1 cellular context compared by ENCODE assay signal in genomic region chr17:72591500-72592241, GRCh38.
TF ChIP-seq lines count a peak whose summit lies in the region.

No MANE protein-coding gene starts in this region.

TF ChIP-seq in HepG2, 621 proteins besides CTCF, POLR2A, EP300 and RAD21 (continued from another document and continues in another):
- TF ChIP-seq ZNF414 (CRISPR knock-in tag; IDR thresholded peaks at IDR 0.05), result no peak
- no peak for TF ChIP-seq IKZF4 (CRISPR knock-in tag; IDR thresholded peaks at IDR 0.05; ENCODE audit: borderline replicate concordance, low read depth, not compliant biosample characterization)
- TF ChIP-seq SNAPC2 (CRISPR knock-in tag; IDR thresholded peaks at IDR 0.05), result peak; percentile 33; the same call in 1 of the 2 replicates
- peak; percentile 57; the same call in 1 of the 2 replicates for TF ChIP-seq ZNF225 (CRISPR knock-in tag; IDR thresholded peaks at IDR 0.05)
- no peak for TF ChIP-seq KLF9 (CRISPR knock-in tag; IDR thresholded peaks at IDR 0.05; ENCODE audit: low read depth)
- TF ChIP-seq RXRA (CRISPR knock-in tag; IDR thresholded peaks at IDR 0.05), result peak; percentile 25
- 0 out of 2 replicates have a peak, but pooled peaks have one; percentile 10 for TF ChIP-seq NFKB2 (CRISPR knock-in tag; IDR thresholded peaks at IDR 0.05; ENCODE audit: borderline replicate concordance)
- peak; percentile 10; the same call in 1 of the 2 replicates for TF ChIP-seq KLF12 (CRISPR knock-in tag; IDR thresholded peaks at IDR 0.05; ENCODE audit: borderline replicate concordance)
- TF ChIP-seq ZNF331 (CRISPR knock-in tag; IDR thresholded peaks at IDR 0.05), result peak; percentile 36; the same call in 1 of the 2 replicates
- 0 out of 2 replicates have a peak, but pooled peaks have one; percentile 56 for TF ChIP-seq IRF9 (CRISPR knock-in tag; IDR thresholded peaks at IDR 0.05; ENCODE audit: borderline replicate concordance)
- TF ChIP-seq MEF2D (CRISPR knock-in tag; IDR thresholded peaks at IDR 0.05), result 0 out of 2 replicates have a peak, but pooled peaks have one; percentile 59
- TF ChIP-seq GMEB1 (CRISPR knock-in tag; IDR thresholded peaks at IDR 0.05; ENCODE audit: borderline replicate concordance), result peak; percentile 12; the same call in 1 of the 2 replicates
- TF ChIP-seq MTF2 (CRISPR knock-in tag; IDR thresholded peaks at IDR 0.05; ENCODE audit: borderline replicate concordance), result peak; percentile 6; the same call in 1 of the 2 replicates
- peak; percentile 59 for TF ChIP-seq XRCC5 (optimal IDR thresholded peaks at IDR 0.05; ENCODE audit: low read length)
- TF ChIP-seq HNF1A (IDR thresholded peaks at IDR 0.05; ENCODE audit: low read depth), result no peak
- TF ChIP-seq HNF1A (CRISPR knock-in tag; IDR thresholded peaks at IDR 0.05; ENCODE audit: borderline replicate concordance), result no peak
- TF ChIP-seq ZNF18 (CRISPR knock-in tag; IDR thresholded peaks at IDR 0.05; ENCODE audit: insufficient replicate concordance), result peak; percentile 84
- TF ChIP-seq ASH2L (IDR thresholded peaks at IDR 0.05; ENCODE audit: insufficient read length, low read depth, low read length), result peak; percentile 81
- TF ChIP-seq ZNF563 (CRISPR knock-in tag; IDR thresholded peaks at IDR 0.05), result 0 out of 2 replicates have a peak, but pooled peaks have one; percentile 71
- TF ChIP-seq PPARG (CRISPR knock-in tag; conservative IDR thresholded peaks at IDR 0.05), result 0 out of 2 replicates have a peak, but pooled peaks have one; percentile 31
- TF ChIP-seq ZNF280B (CRISPR knock-in tag; IDR thresholded peaks at IDR 0.05; ENCODE audit: borderline replicate concordance), result 0 out of 2 replicates have a peak, but pooled peaks have one; percentile 50
- peak; percentile 45; the same call in 1 of the 2 replicates for TF ChIP-seq ZNF333 (CRISPR knock-in tag; IDR thresholded peaks at IDR 0.05; ENCODE audit: borderline replicate concordance)
- peak; percentile 86; the same call in 1 of the 2 replicates for TF ChIP-seq ZNF253 (CRISPR knock-in tag; IDR thresholded peaks at IDR 0.05; ENCODE audit: borderline replicate concordance)
- TF ChIP-seq PATZ1 (CRISPR knock-in tag; IDR thresholded peaks at IDR 0.05), result peak; percentile 79
- TF ChIP-seq TBX3 (IDR thresholded peaks at IDR 0.05; ENCODE audit: borderline replicate concordance), result no peak
- TF ChIP-seq PLRG1 (conservative IDR thresholded peaks at IDR 0.05), result no peak
- peak; percentile 49 for TF ChIP-seq PHF8 (CRISPR knock-in tag; IDR thresholded peaks at IDR 0.05)
- TF ChIP-seq SOX13 (IDR thresholded peaks at IDR 0.05), result no peak
- peak in 1 of 2 experiments; percentile 27; a peak in 2 of 4 replicates for TF ChIP-seq SOX13 (CRISPR knock-in tag; conservative IDR thresholded peaks at IDR 0.05 in 1 of 2, IDR thresholded peaks at IDR 0.05 in 1 of 2)
- TF ChIP-seq PRMT3 (CRISPR knock-in tag; IDR thresholded peaks at IDR 0.05; ENCODE audit: borderline replicate concordance, low read depth), result 0 out of 2 replicates have a peak, but pooled peaks have one; percentile 20
- TF ChIP-seq ZFP1 (CRISPR knock-in tag; IDR thresholded peaks at IDR 0.05), result no peak
- TF ChIP-seq ZNF746 (CRISPR knock-in tag; IDR thresholded peaks at IDR 0.05), result no peak
- TF ChIP-seq ZNF687 (CRISPR knock-in tag; IDR thresholded peaks at IDR 0.05), result peak; percentile 58
- TF ChIP-seq NRL (CRISPR knock-in tag; IDR thresholded peaks at IDR 0.05; ENCODE audit: borderline replicate concordance), result peak; percentile 54
- TF ChIP-seq LRRFIP1 (CRISPR knock-in tag; conservative IDR thresholded peaks at IDR 0.05), result no peak
- TF ChIP-seq ZFP82 (CRISPR knock-in tag; IDR thresholded peaks at IDR 0.05; ENCODE audit: borderline replicate concordance), result no peak
- TF ChIP-seq MAZ (IDR thresholded peaks at IDR 0.05; ENCODE audit: borderline replicate concordance, low read depth, low read length), result peak; percentile 60; the same call in 1 of the 2 replicates
- TF ChIP-seq MAZ (CRISPR knock-in tag; IDR thresholded peaks at IDR 0.05; ENCODE audit: low read depth), result no peak
- no peak; the same call in 1 of the 2 replicates for TF ChIP-seq MAX (IDR thresholded peaks at IDR 0.05)
